8 cellular contexts compared by ENCODE assay signal in the genomic region with DNA sequence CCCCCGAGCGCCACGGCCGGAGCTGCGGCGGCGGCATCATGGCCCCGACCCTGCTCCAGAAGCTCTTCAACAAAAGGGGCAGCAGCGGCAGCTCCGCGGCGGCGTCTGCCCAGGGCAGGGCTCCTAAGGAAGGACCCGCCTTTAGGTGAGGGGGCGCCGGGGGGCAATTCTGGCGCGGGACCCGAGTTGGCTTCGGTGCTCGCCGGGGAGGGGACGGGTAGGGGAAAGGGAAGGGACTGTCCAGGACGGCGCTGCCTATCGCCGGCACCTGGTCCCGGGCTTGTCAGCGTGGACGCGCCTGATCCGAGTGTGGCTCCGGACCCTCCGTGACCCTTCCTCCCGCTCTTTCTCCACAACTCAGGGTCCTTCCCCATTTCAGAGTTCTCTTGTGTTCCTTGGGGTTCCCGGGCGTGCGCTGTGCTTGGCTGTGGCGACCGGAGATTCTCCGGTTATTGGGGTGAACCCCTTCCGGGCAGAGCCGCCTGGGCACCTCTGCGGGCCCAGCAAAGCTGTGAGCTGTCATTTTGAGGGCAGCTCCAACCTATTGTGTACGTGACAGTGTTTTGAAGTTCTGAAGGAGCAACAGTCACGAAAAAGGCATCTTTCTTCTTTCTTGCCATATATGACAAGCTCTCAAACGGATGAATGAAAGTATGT. TPM values are rescaled to one million over a fixed set of nuclear protein-coding genes. Genes with fewer than 3 reads are reported as not detected.
DNase-seq lines count a peak whose midpoint lies in the region; ATAC-seq and TF ChIP-seq lines count a peak whose summit lies in the region.

No MANE protein-coding gene starts in this region.

- H3K4me2 ChIP-seq in smooth muscle cell, result peak overlapping the region; percentile 94

- ATAC-seq in GM19328 (IDR thresholded peaks at IDR 0.05; ENCODE audit: unreplicated experiment) (peak; percentile 25), HG03442 (IDR thresholded peaks at IDR 0.05; ENCODE audit: unreplicated experiment) (peak; percentile 29), body of pancreas (peak; percentile 49)

- TF ChIP-seq POLR2A in body of pancreas (IDR thresholded peaks at IDR 0.05), result peak in 1 of 3 donors; percentile 26

- H3K9ac ChIP-seq in iPS-20b (ENCODE audit: low read depth, low read length) (peak overlapping the region; percentile 67; the same call in 1 of the 2 replicates), smooth muscle cell (ENCODE audit: low read depth) (peak overlapping the region; percentile 73)

- H4K20me1 ChIP-seq in smooth muscle cell (ENCODE audit: low read depth), result peaks cover 7% of the 10 kb centered on the region

- DNase-seq in AG04450 (ENCODE audit: low read depth, low spot score) (no peak), T-helper 9 cell (peak; percentile 28), body of pancreas (peak; percentile 27 to 54 (median 46)), smooth muscle cell (lab: John Stamatoyannopoulos, UW; ENCODE audit: unreplicated experiment) (peak; percentile 27), NCI-H2196 treated with DMSO at 0.1 percent for 48 hours (lab: John Stamatoyannopoulos, UW; ENCODE audit: unreplicated experiment) (no peak)

- no peak overlapping the region for H3K27ac ChIP-seq in AG04450 (ENCODE audit: low read depth, low read length)
- H3K27ac ChIP-seq in body of pancreas, result peak overlapping the region; percentile 82 to 97 (median 89)
- no peak overlapping the region for H3K27ac ChIP-seq in iPS-20b (ENCODE audit: low read length)
- H3K27ac ChIP-seq in smooth muscle cell (ENCODE audit: low read depth), result peak overlapping the region; percentile 43

- 0% methylated on average over 18 to 40 of the region's 47 CpGs for WGBS in body of pancreas, 2 donors
- under 1% methylated on average over 40 of the region's 47 CpGs for WGBS in smooth muscle cell (ENCODE audit: low lambda C conversion rate)

- H3F3A ChIP-seq in smooth muscle cell (ENCODE audit: low read depth), result peaks cover 14% of the 10 kb centered on the region

- H2AFZ ChIP-seq in smooth muscle cell (ENCODE audit: low read depth), result peak overlapping the region; percentile 83

- TF ChIP-seq CTCF in AG04450 (IDR thresholded peaks at IDR 0.05; ENCODE audit: low read depth, low read length) (no peak), body of pancreas (IDR thresholded peaks at IDR 0.05) (no peak), smooth muscle cell (IDR thresholded peaks at IDR 0.05; ENCODE audit: borderline replicate concordance, insufficient read depth, poor library complexity, severe bottlenecking) (no peak)

- H3K4me1 ChIP-seq in body of pancreas, result peaks cover 31% of the 10 kb centered on the region
- peaks cover 6% of the 10 kb centered on the region; the same call in 1 of the 2 replicates for H3K4me1 ChIP-seq in iPS-20b (ENCODE audit: insufficient read depth, low read length)
- H3K4me1 ChIP-seq in smooth muscle cell (ENCODE audit: low read depth), result no peaks in the 10 kb centered on the region

- H3K36me3 ChIP-seq in body of pancreas (replicated peaks in 1 of 2; ENCODE audit: insufficient read depth in 1 of 2, low read depth in 2 of 2) (no peaks in the 10 kb centered on the region), iPS-20b (ENCODE audit: insufficient read depth, low read depth, low read length) (no peaks in the 10 kb centered on the region), smooth muscle cell (ENCODE audit: low read depth) (no peaks in the 10 kb centered on the region)

- H3K79me2 ChIP-seq in smooth muscle cell (ENCODE audit: low read depth), result peaks cover 40% of the 10 kb centered on the region

- no peaks in the 10 kb centered on the region for H3K27me3 ChIP-seq in AG04450 (ENCODE audit: control insufficient read depth, insufficient read depth, low read length)
- H3K27me3 ChIP-seq in body of pancreas, result no peaks in the 10 kb centered on the region
- H3K27me3 ChIP-seq in iPS-20b (ENCODE audit: insufficient read depth, low read length), result peaks cover 22% of the 10 kb centered on the region
- no peaks in the 10 kb centered on the region for H3K27me3 ChIP-seq in smooth muscle cell (ENCODE audit: low read depth)

- CTCF ChIA-PET in AG04450 (lab: Charles Lee), result no interaction called here

- intact Hi-C loops in body of pancreas (cut with DNase I), result loop anchor here (10.0 kb wide), 1 partner anchor 75 kb away; no protein-coding TSS in a partner anchor

- H3K4me3 ChIP-seq in AG04450 (ENCODE audit: low read depth, low read length) (peak overlapping the region; percentile 83), body of pancreas (peak overlapping the region; percentile 62 to 78), iPS-20b (ENCODE audit: low read length) (peak overlapping the region; percentile 78), smooth muscle cell (peak overlapping the region; percentile 81)

- POLR2A ChIA-PET in AG04450 (lab: Yijun Ruan, JAX), result interaction anchor here (0.9 to 1.2 kb wide), 3 partner anchors 14 to 41 kb away, joined by 3 to 4 read pairs (median 4); no protein-coding TSS in a partner anchor

- H3K9me3 ChIP-seq in AG04450 (ENCODE audit: control insufficient read depth, insufficient read depth, low read length) (no peaks in the 10 kb centered on the region), body of pancreas (no peaks in the 10 kb centered on the region), iPS-20b (ENCODE audit: insufficient read depth, low read depth, low read length) (no peaks in the 10 kb centered on the region), smooth muscle cell (replicated peaks; ENCODE audit: low read depth) (no peaks in the 10 kb centered on the region)

RNA-seq across cellular contexts. Expression of a gene that starts 0.5 kb away (rescaled TPM):
- polyA plus RNA-seq in AG04450 (2011; rRNA removed) (8.4 and 9.8 TPM in 2 replicates), smooth muscle cell (10.4 and 11.2 TPM in 2 replicates)
- 22.5 and 22.8 TPM in 2 replicates for polyA minus RNA-seq in AG04450 (2011; rRNA and poly(A)+ RNA removed)
- total RNA-seq in body of pancreas (10 to 100 TPM; 26.7 to 38.2 TPM), smooth muscle cell (27.6 and 36.3 TPM in 2 replicates)

RNA-seq across cellular contexts. Expression of a gene that starts 46.1 kb away (rescaled TPM):
- polyA plus RNA-seq in AG04450 (2011; rRNA removed), result 19.6 and 22.9 TPM in 2 replicates
- polyA minus RNA-seq in AG04450 (2011; rRNA and poly(A)+ RNA removed), result 4.3 TPM in 2 replicates
- 10 to 100 TPM; 15.5 to 19.7 TPM for total RNA-seq in body of pancreas
- 32.1 and 33.2 TPM in 2 replicates for total RNA-seq in smooth muscle cell
- polyA plus RNA-seq in smooth muscle cell, result 33.1 and 33.7 TPM in 2 replicates

Comparison
In these comparisons a context has a peak if more than half of its experiments do, and no peak if none do; other contexts are left out.
1. DNase-seq: peak in T-helper 9 cell (single experiment), body of pancreas (4 of 4) and smooth muscle cell (single experiment); none in AG04450 (single experiment) and NCI-H2196 treated with DMSO at 0.1 percent for 48 hours (single experiment).
2. H3K27ac ChIP-seq: peak in body of pancreas (4 of 4) and smooth muscle cell (single experiment); none in AG04450 (single experiment) and iPS-20b (single experiment).
3. Peak in every context shown above with its lines, with median percentiles within 50 percentile points of each other: H3K4me3 ChIP-seq and ATAC-seq.